In the genomic region with DNA sequence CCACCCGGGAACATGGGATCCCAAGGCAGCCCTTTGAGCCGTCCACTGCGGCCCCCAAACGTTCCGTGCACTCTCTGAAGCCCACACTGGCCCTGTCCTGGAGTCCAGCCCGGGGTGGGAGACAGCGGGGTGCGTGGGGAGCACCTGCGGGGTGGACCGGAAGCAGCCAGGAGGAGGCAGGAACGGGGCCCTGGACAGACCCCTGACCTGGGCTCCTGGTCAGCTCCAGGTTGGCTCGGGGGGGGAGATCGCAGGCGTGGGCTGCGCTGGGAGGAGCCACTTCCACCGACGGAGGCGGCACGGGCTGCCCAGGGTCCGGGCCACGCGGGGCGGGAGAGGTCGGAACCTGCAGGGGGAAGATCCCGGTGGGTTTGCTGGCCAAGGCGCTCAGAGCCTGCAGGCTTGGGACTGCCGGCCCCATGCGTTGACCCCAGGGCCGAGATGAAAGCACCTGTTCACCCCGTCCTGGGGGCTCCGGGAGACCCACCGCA, we compare ENCODE assay signal across 8 cellular contexts. TPM values are rescaled to one million over a fixed set of nuclear protein-coding genes. Genes with fewer than 3 reads are reported as not detected.
A peak's percentile ranks its signal among the peaks of the same experiment; 100 is the strongest.
DNase-seq lines count a peak whose midpoint lies in the region; ATAC-seq and TF ChIP-seq lines count a peak whose summit lies in the region.

No MANE protein-coding gene starts in this region.

- H3K56ac ChIP-seq in IMR-90 (ENCODE audit: extremely low read depth, insufficient read depth, low read length): no peak overlapping the region

- ATAC-seq in GM21515 (IDR thresholded peaks at IDR 0.05; ENCODE audit: unreplicated experiment) (peak; percentile 8), IMR-90 (ENCODE audit: low read depth) (no peak), Right ventricle myocardium inferior (peak; percentile 11), gastrocnemius medialis (peak; percentile 11 to 35)

- intact Hi-C loops in IMR-90 (cut with micrococcal nuclease): no loop called here
- intact Hi-C loops in Right ventricle myocardium inferior (cut with DNase I): no loop called here
- intact Hi-C loops in gastrocnemius medialis (cut with DNase I; ENCODE audit: low total_unique reads): no loop called here

- H3K4me3 ChIP-seq in IMR-90 (ENCODE audit: insufficient read depth, low read depth, low read length) (no peak overlapping the region), gastrocnemius medialis (peak overlapping the region; percentile 49 to 67 (median 56))

- H3K4me2 ChIP-seq in IMR-90 (ENCODE audit: low read depth, low read length): no peak overlapping the region

- POLR2A ChIA-PET in IMR-90 (lab: Charles Lee; ENCODE audit: unreplicated experiment): no interaction called here

- no peak overlapping the region for H4K8ac ChIP-seq in IMR-90 (ENCODE audit: low read depth in 2 of 2, low read length in 2 of 2)

- no peak overlapping the region for H3K18ac ChIP-seq in IMR-90 (ENCODE audit: low read depth, low read length)

- H3K14ac ChIP-seq in IMR-90 (replicated peaks; ENCODE audit: low read depth, low read length): no peak overlapping the region

- H3K4ac ChIP-seq in IMR-90 (ENCODE audit: low read depth, low read length): no peak overlapping the region

- in situ Hi-C loops in IMR-90 (cut with MboI; ENCODE audit: low sequenced_read_pairs) (no loop called here), gastrocnemius medialis (cut with MboI; ENCODE audit: low sequenced_read_pairs in 4 of 4) (no loop called here), GM13977 (cut with MboI; ENCODE audit: low pct_unique_long_range_greater_than_20kb, low sequenced_read_pairs, unreplicated experiment) (no loop called here)

- H3K23ac ChIP-seq in IMR-90 (ENCODE audit: low read depth, low read length): no peak overlapping the region

- no peaks in the 10 kb centered on the region for H3K36me3 ChIP-seq in IMR-90 (ENCODE audit: control insufficient read depth, insufficient read depth, low read length)
- H3K36me3 ChIP-seq in gastrocnemius medialis: no peaks in the 10 kb centered on the region

- dilution Hi-C loops in IMR-90 (cut with HindIII; ENCODE audit: low sequenced_read_pairs, unreplicated experiment): no loop called here

- peak overlapping the region; percentile 95 for H2AFZ ChIP-seq in IMR-90 (replicated peaks; ENCODE audit: low read length, poor library complexity)

- H2AK9ac ChIP-seq in IMR-90 (replicated peaks; ENCODE audit: low read depth, low read length, poor library complexity): peak overlapping the region; percentile 55

- DNase-seq in IMR-90 (no peak), Right ventricle myocardium inferior (ENCODE audit: missing footprints) (no peak), gastrocnemius medialis (no peak), GM13977 (ENCODE audit: low spot score) (no peak), GM20000 (ENCODE audit: low spot score) (no peak), globus pallidus (ENCODE audit: low spot score) (no peak), hypothalamus (lab: John Stamatoyannopoulos, UW) (no peak)

- H4K91ac ChIP-seq in IMR-90 (ENCODE audit: insufficient read depth, low read depth, low read length): no peak overlapping the region

- H2AK5ac ChIP-seq in IMR-90 (ENCODE audit: low read depth, low read length): no peak overlapping the region

- no peaks in the 10 kb centered on the region for H4K20me1 ChIP-seq in IMR-90 (ENCODE audit: insufficient read depth, low read length)

- H2BK120ac ChIP-seq in IMR-90 (ENCODE audit: low read depth, low read length): no peak overlapping the region

- H3K9ac ChIP-seq in IMR-90 (ENCODE audit: low read depth, low read length): no peak overlapping the region

- H3K9me3 ChIP-seq in IMR-90 (ENCODE audit: control insufficient read depth, insufficient read depth, low read length) (no peaks in the 10 kb centered on the region), gastrocnemius medialis (no peaks in the 10 kb centered on the region)

- H3K27me3 ChIP-seq in IMR-90 (ENCODE audit: control insufficient read depth, insufficient read depth, low read length) (no peaks in the 10 kb centered on the region), gastrocnemius medialis (peaks cover 6 to 15% (median 6%) of the 10 kb centered on the region in 3 donors)

- WGBS in IMR-90 (ENCODE audit: extremely low coverage in 2 of 2, insufficient read length in 1 of 2), 2 experiments: 43% methylated on average over 25 of the region's 32 CpGs; no CpG with 5 or more reads in 1 of the 2 experiments

- TF ChIP-seq POLR2A in IMR-90 (IDR thresholded peaks at IDR 0.05; ENCODE audit: low read depth, low read length) (no peak), gastrocnemius medialis (IDR thresholded peaks at IDR 0.05) (no peak)

- H2BK15ac ChIP-seq in IMR-90 (ENCODE audit: low read depth, low read length): no peak overlapping the region

- no TSS peak for BruUV-seq in IMR-90 (replicated peaks; lab: Mats Ljungman, UMichigan)

- H3K9me1 ChIP-seq in IMR-90 (ENCODE audit: insufficient read depth, low read length): peaks cover 3% of the 10 kb centered on the region; the same call in 1 of the 2 replicates

- H3K79me1 ChIP-seq in IMR-90 (ENCODE audit: low read depth in 1 of 2, low read length in 2 of 2): peaks cover 4 to 8% of the 10 kb centered on the region in 2 experiments; a peak in 1 of 4 replicates

- TF ChIP-seq RAD21 in IMR-90 (IDR thresholded peaks at IDR 0.05; ENCODE audit: low read length): no peak

- no peak overlapping the region for H2BK5ac ChIP-seq in IMR-90 (ENCODE audit: low read depth, low read length, poor library complexity, severe bottlenecking)

- TF ChIP-seq CTCF in IMR-90 (conservative IDR thresholded peaks at IDR 0.05; ENCODE audit: low read depth, low read length): no peak
- TF ChIP-seq CTCF in gastrocnemius medialis (IDR thresholded peaks at IDR 0.05 in 4 of 5, conservative IDR thresholded peaks at IDR 0.05 in 1 of 5): no peak
- TF ChIP-seq CTCF in GM13977 (IDR thresholded peaks at IDR 0.05; ENCODE audit: extremely low read depth, insufficient read depth, missing control alignments): no peak
- no peak for TF ChIP-seq CTCF in GM20000 (IDR thresholded peaks at IDR 0.05; ENCODE audit: extremely low read depth, missing control alignments)

- no peak overlapping the region for H2BK20ac ChIP-seq in IMR-90 (ENCODE audit: low read depth, low read length)

- no peaks in the 10 kb centered on the region for H3K4me1 ChIP-seq in IMR-90 (ENCODE audit: control insufficient read depth, insufficient read depth, low read length)
- H3K4me1 ChIP-seq in gastrocnemius medialis: peaks cover 0 to 15% of the 10 kb centered on the region in 2 donors

- no peak overlapping the region for H4K5ac ChIP-seq in IMR-90 (ENCODE audit: low read depth, low read length)

- H3K27ac ChIP-seq in IMR-90 (ENCODE audit: insufficient read depth, low read length): no peak overlapping the region
- H3K27ac ChIP-seq in gastrocnemius medialis: peak overlapping the region in 3 of 4 donors; percentile 36 to 68 (median 48)

- CTCF ChIA-PET in IMR-90 (lab: Yijun Ruan, JAX): no interaction called here

TF ChIP-seq in IMR-90, 13 proteins besides CTCF, POLR2A, EP300 and RAD21:
- TF ChIP-seq NFE2L2 (IDR thresholded peaks at IDR 0.05; ENCODE audit: low read depth, low read length): no peak
- TF ChIP-seq SMC3 (IDR thresholded peaks at IDR 0.05; ENCODE audit: low read depth, low read length): no peak
- TF ChIP-seq MXI1 (IDR thresholded peaks at IDR 0.05; ENCODE audit: borderline replicate concordance, low read depth, low read length): no peak
- TF ChIP-seq FOS (IDR thresholded peaks at IDR 0.05; ENCODE audit: low read depth, low read length): no peak
- TF ChIP-seq, protein P1, sequence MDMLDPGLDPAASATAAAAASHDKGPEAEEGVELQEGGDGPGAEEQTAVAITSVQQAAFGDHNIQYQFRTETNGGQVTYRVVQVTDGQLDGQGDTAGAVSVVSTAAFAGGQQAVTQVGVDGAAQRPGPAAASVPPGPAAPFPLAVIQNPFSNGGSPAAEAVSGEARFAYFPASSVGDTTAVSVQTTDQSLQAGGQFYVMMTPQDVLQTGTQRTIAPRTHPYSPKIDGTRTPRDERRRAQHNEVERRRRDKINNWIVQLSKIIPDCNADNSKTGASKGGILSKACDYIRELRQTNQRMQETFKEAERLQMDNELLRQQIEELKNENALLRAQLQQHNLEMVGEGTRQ (IDR thresholded peaks at IDR 0.05; ENCODE audit: low read depth, low read length): no peak
- no peak for TF ChIP-seq RCOR1 (IDR thresholded peaks at IDR 0.05; ENCODE audit: insufficient replicate concordance, low read length)
- TF ChIP-seq CHD1 (IDR thresholded peaks at IDR 0.05; ENCODE audit: low read depth, low read length): no peak
- TF ChIP-seq BHLHE40 (IDR thresholded peaks at IDR 0.05; ENCODE audit: low read depth, low read length): no peak
- TF ChIP-seq RFX5 (IDR thresholded peaks at IDR 0.05; ENCODE audit: low read depth, low read length): no peak
- no peak for TF ChIP-seq MAFK (IDR thresholded peaks at IDR 0.05; ENCODE audit: low read depth, low read length)
- no peak for TF ChIP-seq MAZ (IDR thresholded peaks at IDR 0.05; ENCODE audit: borderline replicate concordance, low read depth, low read length)
- TF ChIP-seq, protein P2, sequence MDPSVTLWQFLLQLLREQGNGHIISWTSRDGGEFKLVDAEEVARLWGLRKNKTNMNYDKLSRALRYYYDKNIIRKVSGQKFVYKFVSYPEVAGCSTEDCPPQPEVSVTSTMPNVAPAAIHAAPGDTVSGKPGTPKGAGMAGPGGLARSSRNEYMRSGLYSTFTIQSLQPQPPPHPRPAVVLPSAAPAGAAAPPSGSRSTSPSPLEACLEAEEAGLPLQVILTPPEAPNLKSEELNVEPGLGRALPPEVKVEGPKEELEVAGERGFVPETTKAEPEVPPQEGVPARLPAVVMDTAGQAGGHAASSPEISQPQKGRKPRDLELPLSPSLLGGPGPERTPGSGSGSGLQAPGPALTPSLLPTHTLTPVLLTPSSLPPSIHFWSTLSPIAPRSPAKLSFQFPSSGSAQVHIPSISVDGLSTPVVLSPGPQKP (IDR thresholded peaks at IDR 0.05; ENCODE audit: borderline replicate concordance, low read depth, low read length): no peak
- TF ChIP-seq CEBPB (IDR thresholded peaks at IDR 0.05; ENCODE audit: low read depth, low read length): no peak

RNA-seq across cellular contexts. Expression of a gene that starts 5.7 kb away (rescaled TPM):
- total RNA-seq in IMR-90 (2012; rRNA removed): 16.7 and 19.2 TPM in 2 replicates
- 16.9 and 17.7 TPM in 2 replicates for polyA plus RNA-seq in IMR-90 (2012; rRNA removed)
- 13.3 and 17.3 TPM in 2 replicates for polyA plus RNA-seq in IMR-90 (2012; cell fraction: cytosol; rRNA removed)
- polyA plus RNA-seq in IMR-90 (2012; cell fraction: nucleus; rRNA removed; ENCODE audit: low replicate concordance): 32.9 and 59.1 TPM in 2 replicates
- 6.1 TPM for total RNA-seq in Right ventricle myocardium inferior
- total RNA-seq in gastrocnemius medialis: 1 to 10 TPM in 1 of 4 donors, under 1 TPM in 3; 0.36 to 1.7 (median 0.66) TPM

RNA-seq across cellular contexts. Expression of a gene that starts 43.1 kb away (rescaled TPM):
- total RNA-seq in IMR-90 (2012; rRNA removed): 24.0 and 24.7 TPM in 2 replicates
- polyA plus RNA-seq in IMR-90 (2012; rRNA removed): 31.6 and 36.6 TPM in 2 replicates
- polyA plus RNA-seq in IMR-90 (2012; cell fraction: cytosol; rRNA removed): 35.3 and 45.5 TPM in 2 replicates
- 29.3 and 56.5 TPM in 2 replicates for polyA plus RNA-seq in IMR-90 (2012; cell fraction: nucleus; rRNA removed; ENCODE audit: low replicate concordance)
- total RNA-seq in Right ventricle myocardium inferior: 51.4 TPM
- total RNA-seq in gastrocnemius medialis: 10 to 100 TPM; 40.1 to 79.4 (median 46.9) TPM
